In genomic region chr5:82815871-82816270, GRCh38 we compare ENCODE assay signal across 35 cellular contexts.
DNase-seq lines count a peak whose midpoint lies in the region; ATAC-seq and TF ChIP-seq lines count a peak whose summit lies in the region.
"Had no signal": no experiment of that assay in that cellular context is flagged by ENCODE, and none has a peak within 500 bp of the region (broad histone marks: within the 10 kb centered on the region; RNA-seq: fewer than 3 reads in every experiment).

No MANE protein-coding gene starts in this region.

- CTCF ChIA-PET in WTC11 (lab: Charles Lee): no interaction called here

- no peaks in the 10 kb centered on the region for H3K27me3 Mint-ChIP-seq in WTC11 (ENCODE audit: low read depth)
- no peaks in the 10 kb centered on the region for H3K27me3 Mint-ChIP-seq in nephron (ENCODE audit: low read depth)
- peaks cover 0 to 1% (median 0%) of the 10 kb centered on the region in 5 donors for H3K27me3 Mint-ChIP-seq in naive thymus-derived CD8-positive, alpha-beta T cell
- H3K27me3 Mint-ChIP-seq: stimulated activated naive B cell treated with anti-CD40 and anti-IgM and Interleukin-4, amounts not matched to agents 10 μg/mL and 1 μg/mL and 100 μg/mL, for 72 hours had no signal

- H3K27ac ChIP-seq in upper lobe of right lung: no peak overlapping the region
- H3K27ac ChIP-seq: BLaER1 treated with 17β-estradiol and CSF1 and Interleukin-3, amounts not matched to agents 10 nM and 100 nM; gastroesophageal sphincter; ovary; upper lobe of left lung had no signal

- no peaks in the 10 kb centered on the region for H3K9me3 ChIP-seq in upper lobe of right lung
- H3K9me3 ChIP-seq: BLaER1 treated with 17β-estradiol and CSF1 and Interleukin-3, amounts not matched to agents 10 nM and 100 nM; gastroesophageal sphincter; ovary; upper lobe of left lung had no signal

- H3K27me3 ChIP-seq in upper lobe of right lung: no peaks in the 10 kb centered on the region
- H3K27me3 ChIP-seq: BLaER1 treated with 17β-estradiol and CSF1 and Interleukin-3, amounts not matched to agents 10 nM and 100 nM; gastroesophageal sphincter; ovary; upper lobe of left lung had no signal

- no peaks in the 10 kb centered on the region for H3K36me3 ChIP-seq in upper lobe of right lung
- H3K36me3 ChIP-seq: BLaER1 treated with 17β-estradiol and CSF1 and Interleukin-3, amounts not matched to agents 10 nM and 100 nM; gastroesophageal sphincter; ovary; upper lobe of left lung had no signal

- no peak overlapping the region for H3K4me3 ChIP-seq in upper lobe of right lung
- H3K4me3 ChIP-seq: BLaER1 treated with 17β-estradiol and CSF1 and Interleukin-3, amounts not matched to agents 10 nM and 100 nM; gastroesophageal sphincter; K562; lung; ovary; skin epidermis; upper lobe of left lung had no signal

- H3K4me3 Mint-ChIP-seq in WTC11 (no peak overlapping the region), nephron (no peak overlapping the region)
- no peak overlapping the region for H3K4me3 Mint-ChIP-seq in naive thymus-derived CD8-positive, alpha-beta T cell
- H3K4me3 Mint-ChIP-seq: activated CD4-positive, alpha-beta memory T cell treated with anti-CD3 and anti-CD28 coated beads, Interleukin-2, amount 10 ng/mL, durations not matched to agents 7 days and 5 days; activated naive CD4-positive, alpha-beta T cell treated with anti-CD3 and anti-CD28 coated beads for 36 hours; activated T-helper 1 cell treated with anti-CD3 and anti-CD28 coated beads, Interleukin-12 subunit alpha, Interleukin-12 subunit beta, Interleukin-2, Interleukin-4 antibody, amounts not matched to agents 30 ng/mL and 10 ng/mL and 1 ng/mL, durations not matched to agents 14 hours and 24 hours and 36 hours; effector memory CD8-positive, alpha-beta T cell; stimulated activated naive B cell treated with anti-CD40 and anti-IgM and Interleukin-4, amounts not matched to agents 10 μg/mL and 1 μg/mL and 100 μg/mL, for 72 hours; T-helper 2 cell treated with Interferon-gamma antibody and Interleukin-4, amounts not matched to agents 5 μg/mL and 100 μg/mL, for 36 hours had no signal

- no peaks in the 10 kb centered on the region for H3K4me1 ChIP-seq in upper lobe of right lung
- H3K4me1 ChIP-seq: gastroesophageal sphincter, upper lobe of left lung had no signal

- H3K36me3 Mint-ChIP-seq in WTC11 (peaks cover 2% of the 10 kb centered on the region; the same call in 1 of the 2 replicates), nephron (ENCODE audit: low read depth) (no peaks in the 10 kb centered on the region)
- no peaks in the 10 kb centered on the region for H3K36me3 Mint-ChIP-seq in naive thymus-derived CD8-positive, alpha-beta T cell

- H3K4me1 Mint-ChIP-seq in WTC11 (peaks cover 39% of the 10 kb centered on the region), nephron (peaks cover 56% of the 10 kb centered on the region)
- peaks cover 0 to 6% (median 0%) of the 10 kb centered on the region in 4 donors for H3K4me1 Mint-ChIP-seq in naive thymus-derived CD8-positive, alpha-beta T cell

- H3K27ac Mint-ChIP-seq in WTC11 (no peak overlapping the region), nephron (peak overlapping the region; percentile 19 to 69 (median 23))
- H3K27ac Mint-ChIP-seq in naive thymus-derived CD8-positive, alpha-beta T cell: no peak overlapping the region
- H3K27ac Mint-ChIP-seq: activated CD4-positive, alpha-beta memory T cell treated with anti-CD3 and anti-CD28 coated beads, Interleukin-2, amount 10 ng/mL, durations not matched to agents 7 days and 5 days; activated naive CD4-positive, alpha-beta T cell treated with anti-CD3 and anti-CD28 coated beads for 36 hours; activated T-helper 1 cell treated with anti-CD3 and anti-CD28 coated beads, Interleukin-12 subunit alpha, Interleukin-12 subunit beta, Interleukin-2, Interleukin-4 antibody, amounts not matched to agents 30 ng/mL and 10 ng/mL and 1 ng/mL, durations not matched to agents 14 hours and 24 hours and 36 hours; effector memory CD8-positive, alpha-beta T cell; stimulated activated naive B cell treated with anti-CD40 and anti-IgM and Interleukin-4, amounts not matched to agents 10 μg/mL and 1 μg/mL and 100 μg/mL, for 72 hours; T-helper 2 cell treated with Interferon-gamma antibody and Interleukin-4, amounts not matched to agents 5 μg/mL and 100 μg/mL, for 36 hours had no signal

- no peak for TF ChIP-seq CTCF in WTC11 (IDR thresholded peaks at IDR 0.05)
- no peak for TF ChIP-seq CTCF in nephron (IDR thresholded peaks at IDR 0.05; ENCODE audit: unreplicated experiment in 3 of 3)
- no peak for TF ChIP-seq CTCF in upper lobe of right lung (IDR thresholded peaks at IDR 0.05)

- intact Hi-C loops in upper lobe of right lung (cut with DNase I): no loop called here

- ATAC-seq in WTC11 (0 out of 2 replicates have a peak, but pooled peaks have one; percentile 43), upper lobe of right lung (no peak)
- ATAC-seq in naive thymus-derived CD8-positive, alpha-beta T cell: no peak
- ATAC-seq: effector memory CD8-positive, alpha-beta T cell; gastroesophageal sphincter; K562; Panc1; stimulated activated naive B cell treated with anti-CD40 and anti-IgM and Interleukin-4, amounts not matched to agents 10 μg/mL and 1 μg/mL and 100 μg/mL, for 72 hours had no signal

- peaks cover 3% of the 10 kb centered on the region for H3K9me3 Mint-ChIP-seq in WTC11
- no peaks in the 10 kb centered on the region for H3K9me3 Mint-ChIP-seq in nephron
- no peaks in the 10 kb centered on the region for H3K9me3 Mint-ChIP-seq in naive thymus-derived CD8-positive, alpha-beta T cell
- H3K9me3 Mint-ChIP-seq: activated naive CD4-positive, alpha-beta T cell treated with anti-CD3 and anti-CD28 coated beads for 36 hours; activated T-helper 1 cell treated with anti-CD3 and anti-CD28 coated beads, Interleukin-12 subunit alpha, Interleukin-12 subunit beta, Interleukin-2, Interleukin-4 antibody, amounts not matched to agents 30 ng/mL and 10 ng/mL and 1 ng/mL, durations not matched to agents 14 hours and 24 hours and 36 hours; T-helper 2 cell treated with Interferon-gamma antibody and Interleukin-4, amounts not matched to agents 5 μg/mL and 100 μg/mL, for 36 hours had no signal

- DNase-seq in LHCN-M2 (ENCODE audit: low read depth) (peak; percentile 30), WTC11 (ENCODE audit: low spot score) (no peak), fibroblast of gingiva (ENCODE audit: low read depth) (peak; percentile 92), upper lobe of right lung (no peak)
- DNase-seq in stimulated activated CD4-positive, alpha-beta T cell treated with anti-CD3 and anti-CD28 coated beads, Interleukin-15, amount 100 ng/mL, for 24 hours: no peak
- no peak for DNase-seq in naive thymus-derived CD8-positive, alpha-beta T cell
- DNase-seq: activated CD4-positive, alpha-beta memory T cell treated with anti-CD3 and anti-CD28 coated beads, Interleukin-2, amount 10 ng/mL, durations not matched to agents 7 days and 5 days; activated CD4-positive, alpha-beta T cell treated with anti-CD3 and anti-CD28 coated beads for 1 hour; activated CD8-positive, alpha-beta memory T cell treated with anti-CD3 and anti-CD28 coated beads, Interleukin-2, amount 50 U/mL, for 4 hours; activated naive CD4-positive, alpha-beta T cell treated with anti-CD3 and anti-CD28 coated beads for 36 hours; amniotic stem cell; cortex of kidney; DMS79; effector memory CD8-positive, alpha-beta T cell; erythroblast; H7; MM.1S; NCI-H1417; NCI-H2029; NCI-H524 treated with DMSO at 0.1 percent for 48 hours; ovary; retina; SIG-M5; stimulated activated naive B cell treated with anti-CD40 and anti-IgM and Interleukin-4, amounts not matched to agents 10 μg/mL and 1 μg/mL and 100 μg/mL, for 72 hours; substantia nigra had no signal

- POLR2A ChIA-PET in WTC11 (lab: Charles Lee): no interaction called here
- POLR2A ChIA-PET in naive thymus-derived CD8-positive, alpha-beta T cell (lab: Charles Lee): no interaction called here

TF ChIP-seq in WTC11, 78 proteins besides CTCF, POLR2A, EP300 and RAD21:
- TF ChIP-seq ATF3 (CRISPR knock-in tag; conservative IDR thresholded peaks at IDR 0.05) (no peak), FOXP1 (CRISPR knock-in tag; IDR thresholded peaks at IDR 0.05; ENCODE audit: borderline replicate concordance) (no peak), ZNF423 (CRISPR knock-in tag; IDR thresholded peaks at IDR 0.05) (no peak), JAZF1 (CRISPR knock-in tag; IDR thresholded peaks at IDR 0.05) (no peak), GTF2I (CRISPR knock-in tag; conservative IDR thresholded peaks at IDR 0.05) (no peak), ZNF512 (CRISPR knock-in tag; IDR thresholded peaks at IDR 0.05; ENCODE audit: borderline replicate concordance) (no peak), ZNF317 (CRISPR knock-in tag; IDR thresholded peaks at IDR 0.05; ENCODE audit: borderline replicate concordance, low read depth) (no peak), TP53 (CRISPR knock-in tag; IDR thresholded peaks at IDR 0.05) (no peak), ATF2 (CRISPR knock-in tag; IDR thresholded peaks at IDR 0.05; ENCODE audit: borderline replicate concordance, low read depth) (no peak), ZNF263 (CRISPR knock-in tag; IDR thresholded peaks at IDR 0.05; ENCODE audit: low read depth) (no peak)
TF ChIP-seq in WTC11: peak in this region for 0.

Comparison
In these comparisons a context has a peak if more than half of its experiments do, and no peak if none do; other contexts are left out.
1. DNase-seq: peak in LHCN-M2 (single experiment) and fibroblast of gingiva (single experiment); none in WTC11 (single experiment), stimulated activated CD4-positive, alpha-beta T cell treated with anti-CD3 and anti-CD28 coated beads, Interleukin-15, amount 100 ng/mL, for 24 hours (single experiment), naive thymus-derived CD8-positive, alpha-beta T cell (0 of 10) and upper lobe of right lung (single experiment).
2. H3K27ac Mint-ChIP-seq: peak in nephron (3 of 3); none in WTC11 (single experiment) and naive thymus-derived CD8-positive, alpha-beta T cell (0 of 10).